ENCODE assay signal across 9 cellular contexts in the genomic region with DNA sequence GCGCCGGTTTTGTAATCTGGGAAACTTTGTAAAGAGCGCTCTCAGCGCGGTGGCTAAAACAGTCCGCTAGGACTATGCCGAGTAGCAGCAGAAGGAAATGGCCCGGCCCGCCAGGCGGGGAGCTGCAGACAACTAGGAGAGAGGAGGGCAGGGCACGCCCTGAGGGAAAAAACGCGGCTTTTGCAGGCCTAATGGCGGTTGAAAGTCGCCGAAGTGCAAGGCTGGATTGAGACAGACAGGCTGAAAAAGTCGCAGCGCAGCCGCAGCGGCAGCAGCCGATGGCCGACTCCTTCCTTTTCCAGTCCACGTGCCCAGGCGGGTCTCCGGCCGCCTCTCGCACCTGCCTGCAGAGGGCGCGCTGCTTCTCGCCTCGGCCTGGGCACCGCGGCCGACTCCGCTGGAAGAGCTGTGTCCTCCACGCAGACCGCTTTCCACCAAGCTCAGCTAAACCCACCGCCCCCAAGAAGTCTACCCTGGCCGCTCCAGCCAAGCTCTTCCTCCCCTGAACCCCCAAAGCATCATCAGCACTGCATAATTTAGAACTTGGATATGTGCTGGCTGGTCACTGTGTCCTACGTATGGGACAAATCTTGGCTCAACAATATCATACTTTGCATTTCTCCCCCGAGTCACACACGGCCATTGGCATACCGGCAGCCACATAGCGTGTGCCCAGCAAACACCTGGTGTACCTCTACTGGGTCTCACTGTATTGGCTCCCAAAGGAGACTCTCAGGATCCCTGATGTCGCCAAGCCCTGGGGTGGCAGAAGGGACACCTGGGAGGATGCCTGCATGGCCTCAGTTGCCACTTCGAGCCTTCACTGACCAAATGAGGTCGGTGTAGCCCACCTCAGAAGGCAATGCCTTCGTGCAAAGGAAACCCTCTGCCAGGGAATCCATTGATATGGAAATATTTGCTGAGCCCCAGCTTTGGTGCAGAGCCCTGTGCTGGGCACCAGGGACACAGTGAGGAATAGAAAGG. TPM values are rescaled to one million over a fixed set of nuclear protein-coding genes. Genes with fewer than 3 reads are reported as not detected.
DNase-seq lines count a peak whose midpoint lies in the region; ATAC-seq, FAIRE-seq and TF ChIP-seq lines count a peak whose summit lies in the region.
"Had no signal": no experiment of that assay in that cellular context is flagged by ENCODE, and none has a peak within 500 bp of the region (broad histone marks: within the 10 kb centered on the region; RNA-seq: fewer than 3 reads in every experiment).

No MANE protein-coding gene starts in this region.

- H3K4me1 ChIP-seq in endothelial cell of umbilical vein (ENCODE audit: control insufficient read depth, extremely low read depth, insufficient read depth, low read length): no peaks in the 10 kb centered on the region

- peak; percentile 11 for DNase-seq in NCI-H1694 treated with DMSO at 0.1 percent for 48 hours (lab: John Stamatoyannopoulos, UW)
- DNase-seq in NCI-H1694 (lab: John Stamatoyannopoulos, UW): no peak
- DNase-seq in NCI-H460 (ENCODE audit: extremely low read depth, low read depth): peak; percentile 58
- peak; percentile 27 to 30 for DNase-seq in activated CD8-positive, alpha-beta memory T cell treated with anti-CD3 and anti-CD28 coated beads for 4 hours (ENCODE audit: low read depth in 2 of 2)
- DNase-seq in endothelial cell of umbilical vein (ENCODE audit: low read depth, low spot score): peak; percentile 52
- DNase-seq in mucosa of gallbladder (ENCODE audit: low spot score): peak; percentile 52
- peak; percentile 21 for DNase-seq in stimulated activated CD8-positive, alpha-beta memory T cell treated with anti-CD3 and anti-CD28 coated beads, Interleukin-7, amount 100 ng/mL, for 24 hours (ENCODE audit: low read depth)

- H3K9me1 ChIP-seq in endothelial cell of umbilical vein (replicated peaks; ENCODE audit: control insufficient read depth, extremely low read depth, insufficient read depth, low read length): no peaks in the 10 kb centered on the region

- dilution Hi-C loops in endothelial cell of umbilical vein (cut with MboI; ENCODE audit: extremely low pct_ligation_motif_present, low sequenced_read_pairs): no loop called here

- TF ChIP-seq POLR2A in endothelial cell of umbilical vein (IDR thresholded peaks at IDR 0.05; ENCODE audit: low read depth, low read length): no peak

- intact Hi-C loops in endothelial cell of umbilical vein (cut with micrococcal nuclease): loop anchor here (2.0 kb wide), 1 partner anchor 14 kb away; a partner anchor contains a TSS

- POLR2A ChIA-PET in endothelial cell of umbilical vein (lab: Charles Lee): no interaction called here

- CTCF ChIA-PET in endothelial cell of umbilical vein (lab: Charles Lee): interaction anchor here (0.6 to 12.6 kb wide), 19 partner anchors 8 to 309 kb away, joined by 3 to 217 read pairs (median 5); a partner anchor contains a TSS

- H3K27me3 ChIP-seq in endothelial cell of umbilical vein (ENCODE audit: control insufficient read depth in 2 of 2, insufficient read depth in 2 of 2, low read length in 2 of 2): no peaks in the 10 kb centered on the region

- H4K20me1 ChIP-seq in endothelial cell of umbilical vein (replicated peaks; ENCODE audit: control insufficient read depth, extremely low read depth, insufficient read depth, low read length): no peaks in the 10 kb centered on the region

- no peaks in the 10 kb centered on the region for H3K9me3 ChIP-seq in endothelial cell of umbilical vein (replicated peaks; ENCODE audit: control insufficient read depth, insufficient read depth, low read length)

- H3K4me3 ChIP-seq in endothelial cell of umbilical vein (replicated peaks in 1 of 3; ENCODE audit: insufficient read depth in 1 of 3, low read depth in 1 of 3, low read length in 3 of 3): peak overlapping the region in 2 of 3 experiments; percentile 36 to 37

- ATAC-seq in HG02763 (IDR thresholded peaks at IDR 0.05; ENCODE audit: unreplicated experiment): peak; percentile 69

- H3K27ac ChIP-seq in endothelial cell of umbilical vein (ENCODE audit: insufficient read depth, low read depth, low read length): no peak overlapping the region

- FAIRE-seq in endothelial cell of umbilical vein (lab: Jason Lieb, UNC): peak; percentile 92
- FAIRE-seq: G401.6 had no signal

- peak overlapping the region; percentile 43 for H3K9ac ChIP-seq in endothelial cell of umbilical vein (replicated peaks; ENCODE audit: extremely low read depth, insufficient read depth, low read length)

- BruUV-seq in endothelial cell of umbilical vein (replicated peaks; lab: Mats Ljungman, UMichigan): no TSS peak

- no peaks in the 10 kb centered on the region for H3K36me3 ChIP-seq in endothelial cell of umbilical vein (ENCODE audit: control insufficient read depth in 2 of 2, extremely low read depth in 1 of 2, insufficient read depth in 2 of 2, low read length in 2 of 2)

- TF ChIP-seq CTCF in endothelial cell of umbilical vein (IDR thresholded peaks at IDR 0.05; ENCODE audit: extremely low read depth in 1 of 2, insufficient read depth in 1 of 2, low read depth in 1 of 2, low read length in 2 of 2): peak; percentile 74 to 83

- peak overlapping the region; percentile 89 for H2AFZ ChIP-seq in endothelial cell of umbilical vein (ENCODE audit: low read depth, low read length)

- no peaks in the 10 kb centered on the region for H3K79me2 ChIP-seq in endothelial cell of umbilical vein (ENCODE audit: control insufficient read depth, insufficient read depth, low read length)

- H3K4me2 ChIP-seq in endothelial cell of umbilical vein (ENCODE audit: insufficient read depth, low read length): peak overlapping the region; percentile 52

TF ChIP-seq in endothelial cell of umbilical vein, 7 proteins besides CTCF, POLR2A, EP300 and RAD21:
- TF ChIP-seq, protein P1, sequence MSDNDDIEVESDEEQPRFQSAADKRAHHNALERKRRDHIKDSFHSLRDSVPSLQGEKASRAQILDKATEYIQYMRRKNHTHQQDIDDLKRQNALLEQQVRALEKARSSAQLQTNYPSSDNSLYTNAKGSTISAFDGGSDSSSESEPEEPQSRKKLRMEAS (IDR thresholded peaks at IDR 0.05; ENCODE audit: insufficient read depth, insufficient read length): peak; percentile 39
- no peak for TF ChIP-seq GATA2 (IDR thresholded peaks at IDR 0.05; ENCODE audit: insufficient read depth, insufficient read length, low read depth, low read length)

RNA-seq across cellular contexts. Expression of a gene that starts 14.5 kb away (rescaled TPM):
- total RNA-seq in NCI-H460 (2014; rRNA removed; shearing (Covaris generic)): 695 and 806 TPM in 2 replicates
- 487 and 589 TPM in 2 replicates for polyA plus RNA-seq in NCI-H460 (2014; cell fraction: nucleus; rRNA removed)
- total RNA-seq in endothelial cell of umbilical vein (379 and 387 TPM in 2 replicates), mucosa of gallbladder (257 TPM)
- 562 and 651 TPM in 2 replicates for polyA plus RNA-seq in endothelial cell of umbilical vein
- polyA plus RNA-seq in endothelial cell of umbilical vein (2011; cell fraction: cytosol; rRNA removed): 553 and 742 TPM in 2 replicates
- polyA plus RNA-seq in endothelial cell of umbilical vein (2011; cell fraction: nucleus; rRNA removed): 209 and 261 TPM in 2 replicates
- polyA plus RNA-seq in endothelial cell of umbilical vein (2012): 535 and 641 TPM in 2 replicates
- 359 and 440 TPM in 2 replicates for polyA minus RNA-seq in endothelial cell of umbilical vein
- polyA minus RNA-seq in endothelial cell of umbilical vein (2011; cell fraction: cytosol; rRNA and poly(A)+ RNA removed): 331 TPM
- polyA minus RNA-seq in endothelial cell of umbilical vein (2011; cell fraction: nucleus; rRNA and poly(A)+ RNA removed): 39.5 and 52.0 TPM in 2 replicates
